17 cellular contexts compared by ENCODE assay signal in genomic region chr10:98510412-98510995, GRCh38.
DNase-seq lines count a peak whose midpoint lies in the region; FAIRE-seq and TF ChIP-seq lines count a peak whose summit lies in the region.
"Had no signal": no experiment of that assay in that cellular context is flagged by ENCODE, and none has a peak within 500 bp of the region (broad histone marks: within the 10 kb centered on the region; RNA-seq: fewer than 3 reads in every experiment).

No MANE protein-coding gene starts in this region.

- no peak overlapping the region for H3K4me2 ChIP-seq in hepatocyte
- H3K4me2 ChIP-seq: A549 had no signal

- no peaks in the 10 kb centered on the region for H3K36me3 ChIP-seq in colonic mucosa
- no peaks in the 10 kb centered on the region for H3K36me3 ChIP-seq in hepatocyte (replicated peaks; ENCODE audit: insufficient read depth, low read depth)
- no peaks in the 10 kb centered on the region for H3K36me3 ChIP-seq in small intestine (ENCODE audit: control insufficient read depth in 2 of 2, insufficient read depth in 2 of 2, low read length in 2 of 2)
- no peaks in the 10 kb centered on the region for H3K36me3 ChIP-seq in CD8-positive, alpha-beta memory T cell (ENCODE audit: insufficient read depth, low read length)
- H3K36me3 ChIP-seq: BE2C had no signal

- POLR2A ChIA-PET in CD8-positive, alpha-beta memory T cell (lab: Charles Lee): no interaction called here

- CTCF ChIA-PET in CD8-positive, alpha-beta memory T cell (lab: Charles Lee): no interaction called here

- no peaks in the 10 kb centered on the region for H3K9me2 ChIP-seq in hepatocyte (replicated peaks; ENCODE audit: insufficient read depth)

- WGBS in hepatocyte (ENCODE audit: low lambda C conversion rate, missing lambda C conversion rate): 88% methylated on average over 4 of the region's 4 CpGs
- 72 to 76% (median 75%) methylated on average over 4 of the region's 4 CpGs for WGBS in small intestine, 3 donors

- peaks cover 4 to 26% of the 10 kb centered on the region in 2 donors for H3K27me3 Mint-ChIP-seq in CD8-positive, alpha-beta memory T cell
- H3K27me3 Mint-ChIP-seq in CD14-positive monocyte (ENCODE audit: low read depth in 3 of 3): peaks cover 0 to 9% (median 3%) of the 10 kb centered on the region in 3 donors

- no peak for FAIRE-seq in small intestine (lab: Jason Lieb, UNC)
- FAIRE-seq: A549, HTR-8/SVneo had no signal

- H3K4me3 ChIP-seq in colonic mucosa: no peak overlapping the region
- H3K4me3 ChIP-seq in hepatocyte: no peak overlapping the region
- no peak overlapping the region for H3K4me3 ChIP-seq in small intestine (ENCODE audit: low read depth in 1 of 2, low read length in 2 of 2)
- no peak overlapping the region for H3K4me3 ChIP-seq in CD8-positive, alpha-beta memory T cell (ENCODE audit: low read length)
- H3K4me3 ChIP-seq: A549 had no signal

- no peak overlapping the region for H3K4me3 Mint-ChIP-seq in CD8-positive, alpha-beta memory T cell
- H3K4me3 Mint-ChIP-seq in CD14-positive monocyte: no peak overlapping the region
- H3K4me3 Mint-ChIP-seq: CD8-positive, alpha-beta T cell had no signal

- H3K4me1 Mint-ChIP-seq in CD8-positive, alpha-beta memory T cell: no peaks in the 10 kb centered on the region
- no peaks in the 10 kb centered on the region for H3K4me1 Mint-ChIP-seq in CD14-positive monocyte

- TF ChIP-seq CTCF in colonic mucosa (IDR thresholded peaks at IDR 0.05) (no peak), hepatocyte (IDR thresholded peaks at IDR 0.05; ENCODE audit: poor library complexity) (no peak), CD14-positive monocyte (IDR thresholded peaks at IDR 0.05) (no peak)

- intact Hi-C loops in colonic mucosa (cut with DNase I): no loop called here
- intact Hi-C loops in CD14-positive monocyte (cut with micrococcal nuclease): no loop called here

- peak; percentile 10 for DNase-seq in HuH-7 (ENCODE audit: low spot score)
- no peak for DNase-seq in colonic mucosa
- DNase-seq in hepatocyte (ENCODE audit: low spot score): no peak
- DNase-seq in small intestine: peak; percentile 1
- DNase-seq in CD8-positive, alpha-beta memory T cell: no peak
- no peak for DNase-seq in CD14-positive monocyte (ENCODE audit: low spot score)
- no peak for DNase-seq in NCI-H1092 treated with DMSO at 0.1 percent for 48 hours (lab: John Stamatoyannopoulos, UW)
- no peak for DNase-seq in HPDE6-E6E7 (ENCODE audit: extremely low spot score)
- DNase-seq: BE2C; CD8-positive, alpha-beta T cell; DMS53; GF-D8; H7; KBM-7 had no signal

- H2AFZ ChIP-seq in hepatocyte: no peak overlapping the region

- H3K27ac ChIP-seq in colonic mucosa (peak overlapping the region; percentile 12), hepatocyte (peak overlapping the region; percentile 42), small intestine (ENCODE audit: low read depth in 1 of 2, low read length in 1 of 2) (no peak overlapping the region)
- no peak overlapping the region for H3K27ac ChIP-seq in CD8-positive, alpha-beta memory T cell (ENCODE audit: low read depth, low read length)
- H3K27ac ChIP-seq: A549, C4-2B had no signal

- H3K9me3 ChIP-seq in colonic mucosa: no peaks in the 10 kb centered on the region
- no peaks in the 10 kb centered on the region for H3K9me3 ChIP-seq in hepatocyte (ENCODE audit: low read depth)
- no peaks in the 10 kb centered on the region for H3K9me3 ChIP-seq in small intestine (ENCODE audit: control insufficient read depth, low read depth)
- no peaks in the 10 kb centered on the region for H3K9me3 ChIP-seq in CD8-positive, alpha-beta memory T cell (ENCODE audit: low read length)
- H3K9me3 ChIP-seq: A549, BE2C had no signal

- no peak overlapping the region for H3K9ac ChIP-seq in colonic mucosa (ENCODE audit: low read depth in 2 of 2, low read length in 2 of 2)

- no peaks in the 10 kb centered on the region for H3K4me1 ChIP-seq in colonic mucosa
- no peaks in the 10 kb centered on the region for H3K4me1 ChIP-seq in hepatocyte (ENCODE audit: insufficient read depth)
- no peaks in the 10 kb centered on the region for H3K4me1 ChIP-seq in small intestine (ENCODE audit: control insufficient read depth in 2 of 2, insufficient read depth in 1 of 2, low read depth in 1 of 2, low read length in 1 of 2)
- H3K4me1 ChIP-seq in CD8-positive, alpha-beta memory T cell (ENCODE audit: insufficient read depth, low read length): no peaks in the 10 kb centered on the region
- H3K4me1 ChIP-seq: A549, BE2C had no signal

- H3K27ac Mint-ChIP-seq in CD8-positive, alpha-beta memory T cell: no peak overlapping the region
- H3K27ac Mint-ChIP-seq in CD14-positive monocyte: no peak overlapping the region
- H3K27ac Mint-ChIP-seq: CD8-positive, alpha-beta T cell had no signal

- no peaks in the 10 kb centered on the region for H3K79me2 ChIP-seq in hepatocyte

- H3K36me3 Mint-ChIP-seq in CD8-positive, alpha-beta memory T cell: no peaks in the 10 kb centered on the region
- no peaks in the 10 kb centered on the region for H3K36me3 Mint-ChIP-seq in CD14-positive monocyte
- H3K36me3 Mint-ChIP-seq: CD8-positive, alpha-beta T cell had no signal

- H4K20me1 ChIP-seq in hepatocyte (ENCODE audit: insufficient read depth, poor library complexity, severe bottlenecking): no peaks in the 10 kb centered on the region

- H3K27me3 ChIP-seq in colonic mucosa: no peaks in the 10 kb centered on the region
- no peaks in the 10 kb centered on the region for H3K27me3 ChIP-seq in hepatocyte
- H3K27me3 ChIP-seq in small intestine (ENCODE audit: control insufficient read depth in 2 of 2, insufficient read depth in 2 of 2, low read length in 2 of 2): peaks cover 0 to 2% of the 10 kb centered on the region in 2 donors
- H3K27me3 ChIP-seq in CD8-positive, alpha-beta memory T cell (ENCODE audit: insufficient read depth, low read length, poor library complexity, severe bottlenecking): no peaks in the 10 kb centered on the region
- H3K27me3 ChIP-seq: BE2C had no signal

- no peaks in the 10 kb centered on the region for H3K9me3 Mint-ChIP-seq in CD8-positive, alpha-beta memory T cell
- H3K9me3 Mint-ChIP-seq in CD14-positive monocyte: peaks cover 0 to 8% (median 2%) of the 10 kb centered on the region in 7 donors
- H3K9me3 Mint-ChIP-seq: CD8-positive, alpha-beta T cell had no signal

Comparison
In these comparisons a context has a peak if more than half of its experiments do, and no peak if none do; other contexts are left out.
1. DNase-seq: peak in HuH-7 (single experiment) and small intestine (single experiment); none in colonic mucosa (single experiment), hepatocyte (single experiment), CD8-positive, alpha-beta memory T cell (0 of 5), CD14-positive monocyte (single experiment), NCI-H1092 treated with DMSO at 0.1 percent for 48 hours (single experiment) and HPDE6-E6E7 (single experiment).
2. H3K27ac ChIP-seq: peak in colonic mucosa (single experiment) and hepatocyte (single experiment); none in small intestine (0 of 2) and CD8-positive, alpha-beta memory T cell (single experiment).